Comparison of ENCODE assay signal across 10 cellular contexts in the genomic region with DNA sequence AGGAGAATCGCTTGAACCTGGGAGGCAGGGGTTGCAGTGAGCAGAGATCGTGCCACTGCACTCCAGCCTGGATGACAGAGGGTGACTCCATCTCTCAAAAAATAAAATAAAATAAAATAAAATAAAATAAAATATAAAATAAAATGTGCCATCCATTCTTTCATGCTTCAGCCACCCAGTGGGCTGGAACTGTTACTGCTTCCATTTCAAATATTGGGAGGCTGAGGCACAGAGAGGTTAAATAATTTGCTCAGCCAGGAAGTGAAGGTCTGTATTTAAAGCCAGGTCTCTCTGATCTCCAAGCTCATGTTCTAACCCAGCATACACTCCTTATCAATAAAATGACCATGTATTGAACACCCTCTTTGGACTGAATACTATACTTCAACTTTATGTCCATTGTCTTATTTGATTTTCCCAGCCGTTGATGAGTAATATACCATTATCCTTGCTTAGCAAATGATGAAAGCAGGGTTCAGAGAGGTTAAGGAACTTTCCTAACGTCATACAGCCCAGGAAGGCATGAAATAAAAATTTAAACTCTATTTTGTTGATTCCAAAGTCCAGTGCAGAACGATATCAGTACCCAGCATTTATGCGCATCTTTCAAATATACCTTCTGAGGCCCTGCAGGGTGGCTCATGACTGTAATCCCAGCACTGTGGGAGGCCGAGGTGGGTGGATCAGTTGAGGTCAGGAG. TPM values are rescaled to one million over a fixed set of nuclear protein-coding genes. Genes with fewer than 3 reads are reported as not detected.
A peak's percentile ranks its signal among the peaks of the same experiment; 100 is the strongest.
DNase-seq lines count a peak whose midpoint lies in the region; TF ChIP-seq lines count a peak whose summit lies in the region.
"Had no signal": no experiment of that assay in that cellular context is flagged by ENCODE, and none has a peak within 500 bp of the region (broad histone marks: within the 10 kb centered on the region; RNA-seq: fewer than 3 reads in every experiment).

No MANE protein-coding gene starts in this region.

- H3K9me3 ChIP-seq in GM23248 (ENCODE audit: low read depth) (no peaks in the 10 kb centered on the region), smooth muscle cell (replicated peaks; ENCODE audit: low read depth) (no peaks in the 10 kb centered on the region)

- no peaks in the 10 kb centered on the region for H3K9me3 Mint-ChIP-seq in activated CD4-positive, alpha-beta T cell treated with anti-CD3 and anti-CD28 coated beads, Interleukin-2, amount 10 ng/mL, durations not matched to agents 24 days and 14 days
- H3K9me3 Mint-ChIP-seq: activated naive CD8-positive, alpha-beta T cell treated with anti-CD3 and anti-CD28 coated beads, Interleukin-2, amount 10 ng/mL, durations not matched to agents 7 days and 5 days had no signal

- H3K4me3 ChIP-seq in GM23248: no peak overlapping the region
- no peak overlapping the region for H3K4me3 ChIP-seq in smooth muscle cell

- H3K4me1 ChIP-seq in GM23248 (ENCODE audit: insufficient read depth): no peaks in the 10 kb centered on the region
- peaks cover 5% of the 10 kb centered on the region for H3K4me1 ChIP-seq in smooth muscle cell (ENCODE audit: low read depth)

- H3K27ac Mint-ChIP-seq in activated CD4-positive, alpha-beta T cell treated with anti-CD3 and anti-CD28 coated beads, Interleukin-2, amount 10 ng/mL, durations not matched to agents 24 days and 14 days: no peak overlapping the region

- TF ChIP-seq CTCF in RWPE1 (conservative IDR thresholded peaks at IDR 0.05; ENCODE audit: low read depth): no peak; the same call in 1 of the 2 replicates
- TF ChIP-seq CTCF in smooth muscle cell (IDR thresholded peaks at IDR 0.05; ENCODE audit: borderline replicate concordance, insufficient read depth, poor library complexity, severe bottlenecking): peak; percentile 30

- H3K4me2 ChIP-seq in GM23248 (ENCODE audit: unreplicated experiment) (no peak overlapping the region), smooth muscle cell (no peak overlapping the region)

- H2AFZ ChIP-seq in GM23248 (peak overlapping the region; percentile 34; the same call in 1 of the 2 replicates), smooth muscle cell (ENCODE audit: low read depth) (no peak overlapping the region)

- peaks cover 9% of the 10 kb centered on the region for H3K27me3 Mint-ChIP-seq in activated CD4-positive, alpha-beta T cell treated with anti-CD3 and anti-CD28 coated beads, Interleukin-2, amount 10 ng/mL, durations not matched to agents 24 days and 14 days

- H3K9ac ChIP-seq in GM23248 (no peak overlapping the region), smooth muscle cell (ENCODE audit: low read depth) (no peak overlapping the region)

- CTCF ChIA-PET in RWPE1 (lab: Yijun Ruan, JAX): interaction anchor here (0.6 to 0.8 kb wide), 4 partner anchors 10 to 174 kb away, joined by 3 to 6 read pairs (median 4); no protein-coding TSS in a partner anchor

- H3K79me2 ChIP-seq in GM23248 (ENCODE audit: insufficient read depth) (no peaks in the 10 kb centered on the region), smooth muscle cell (ENCODE audit: low read depth) (no peaks in the 10 kb centered on the region)

- H3K9me2 ChIP-seq in GM23248 (ENCODE audit: insufficient read depth): no peaks in the 10 kb centered on the region

- H3K36me3 ChIP-seq in GM23248 (ENCODE audit: low read depth): no peaks in the 10 kb centered on the region
- H3K36me3 ChIP-seq in smooth muscle cell (ENCODE audit: low read depth): no peaks in the 10 kb centered on the region

- DNase-seq in GM23248 (peak; percentile 64), RWPE1 (ENCODE audit: low spot score) (peak; percentile 75), fibroblast of peridontal ligament (ENCODE audit: extremely low read depth) (peak; percentile 39), smooth muscle cell (lab: John Stamatoyannopoulos, UW; ENCODE audit: unreplicated experiment) (no peak), NCI-H2029 treated with DMSO at 0.1 percent for 48 hours (lab: John Stamatoyannopoulos, UW) (no peak), NCI-H146 treated with DMSO at 0.1 percent for 48 hours (lab: John Stamatoyannopoulos, UW; ENCODE audit: unreplicated experiment) (no peak)
- no peak for DNase-seq in activated CD4-positive, alpha-beta T cell treated with anti-CD3 and anti-CD28 coated beads, Interleukin-2, amount 10 ng/mL, durations not matched to agents 24 days and 14 days
- DNase-seq: activated CD4-positive, alpha-beta T cell treated with anti-CD3 and anti-CD28 coated beads, Interleukin-2, amount 50 U/mL, for 48 hours; activated naive CD8-positive, alpha-beta T cell treated with anti-CD3 and anti-CD28 coated beads, Interleukin-2, amount 10 ng/mL, durations not matched to agents 7 days and 5 days; NCI-H1092 treated with DMSO at 0.1 percent for 48 hours had no signal

- in situ Hi-C loops in GM23248 (cut with MboI): no loop called here

- no peaks in the 10 kb centered on the region for H3K36me3 Mint-ChIP-seq in activated CD4-positive, alpha-beta T cell treated with anti-CD3 and anti-CD28 coated beads, Interleukin-2, amount 10 ng/mL, durations not matched to agents 24 days and 14 days (ENCODE audit: low read depth)
- H3K36me3 Mint-ChIP-seq: activated naive CD8-positive, alpha-beta T cell treated with anti-CD3 and anti-CD28 coated beads, Interleukin-2, amount 10 ng/mL, durations not matched to agents 7 days and 5 days had no signal

- H3K4me1 Mint-ChIP-seq in activated CD4-positive, alpha-beta T cell treated with anti-CD3 and anti-CD28 coated beads, Interleukin-2, amount 10 ng/mL, durations not matched to agents 24 days and 14 days: peaks cover 10% of the 10 kb centered on the region

- H3K27ac ChIP-seq in GM23248: no peak overlapping the region
- H3K27ac ChIP-seq in RWPE1: no peak overlapping the region
- H3K27ac ChIP-seq in smooth muscle cell (ENCODE audit: low read depth): no peak overlapping the region

- no peaks in the 10 kb centered on the region for H3F3A ChIP-seq in GM23248 (ENCODE audit: insufficient read depth)
- H3F3A ChIP-seq in smooth muscle cell (ENCODE audit: low read depth): peaks cover 5% of the 10 kb centered on the region

- 74 to 75% methylated on average over 7 of the region's 7 CpGs for WGBS in GM23248 (ENCODE audit: low coverage in 1 of 2, low lambda C conversion rate in 2 of 2, missing lambda C conversion rate in 2 of 2), 2 experiments
- WGBS in smooth muscle cell (ENCODE audit: low lambda C conversion rate): 92% methylated on average over 7 of the region's 7 CpGs

- POLR2A ChIA-PET in RWPE1 (lab: Yijun Ruan, JAX; ENCODE audit: low non-redundant PET): interaction anchor here (0.6 kb wide), 1 partner anchor 89 kb away, joined by 5 read pairs; no protein-coding TSS in a partner anchor

- H4K20me1 ChIP-seq in GM23248 (ENCODE audit: insufficient read depth): no peaks in the 10 kb centered on the region
- no peaks in the 10 kb centered on the region for H4K20me1 ChIP-seq in smooth muscle cell (ENCODE audit: low read depth)

- intact Hi-C loops in activated CD4-positive, alpha-beta T cell treated with anti-CD3 and anti-CD28 coated beads, Interleukin-2, amount 10 ng/mL, durations not matched to agents 24 days and 14 days (cut with micrococcal nuclease): no loop called here

- no peak overlapping the region for H3K4me3 Mint-ChIP-seq in activated CD4-positive, alpha-beta T cell treated with anti-CD3 and anti-CD28 coated beads, Interleukin-2, amount 10 ng/mL, durations not matched to agents 24 days and 14 days

- H3K27me3 ChIP-seq in GM23248 (replicated peaks; ENCODE audit: insufficient read depth) (no peaks in the 10 kb centered on the region), smooth muscle cell (ENCODE audit: low read depth) (no peaks in the 10 kb centered on the region)

RNA-seq across cellular contexts. Expression of a gene that starts 25.8 kb away (rescaled TPM):
- 5.0 and 6.3 TPM in 2 replicates for total RNA-seq in GM23248 (2014; rRNA removed; shearing (Covaris generic))
- 3.2 and 4.2 TPM in 2 replicates for polyA plus RNA-seq in GM23248 (2016; fragmentation: Nextera tagmentation; extraction: Ambion mirVana)
- total RNA-seq in smooth muscle cell: 3.9 and 4.5 TPM in 2 replicates
- 1.4 and 2.2 TPM in 2 replicates for polyA plus RNA-seq in smooth muscle cell
- total RNA-seq in activated CD4-positive, alpha-beta T cell treated with anti-CD3 and anti-CD28 coated beads, Interleukin-2, amount 10 ng/mL, durations not matched to agents 24 days and 14 days: 15.2 and 15.7 TPM in 2 replicates

Comparison
In these comparisons a context has a peak if more than half of its experiments do, and no peak if none do; other contexts are left out.
1. DNase-seq: peak in GM23248 (single experiment), RWPE1 (single experiment) and fibroblast of peridontal ligament (single experiment); none in smooth muscle cell (single experiment), NCI-H2029 treated with DMSO at 0.1 percent for 48 hours (single experiment), activated CD4-positive, alpha-beta T cell treated with anti-CD3 and anti-CD28 coated beads, Interleukin-2, amount 10 ng/mL, durations not matched to agents 24 days and 14 days (single experiment) and NCI-H146 treated with DMSO at 0.1 percent for 48 hours (single experiment).